1 cellular context compared by ENCODE assay signal in the genomic region with DNA sequence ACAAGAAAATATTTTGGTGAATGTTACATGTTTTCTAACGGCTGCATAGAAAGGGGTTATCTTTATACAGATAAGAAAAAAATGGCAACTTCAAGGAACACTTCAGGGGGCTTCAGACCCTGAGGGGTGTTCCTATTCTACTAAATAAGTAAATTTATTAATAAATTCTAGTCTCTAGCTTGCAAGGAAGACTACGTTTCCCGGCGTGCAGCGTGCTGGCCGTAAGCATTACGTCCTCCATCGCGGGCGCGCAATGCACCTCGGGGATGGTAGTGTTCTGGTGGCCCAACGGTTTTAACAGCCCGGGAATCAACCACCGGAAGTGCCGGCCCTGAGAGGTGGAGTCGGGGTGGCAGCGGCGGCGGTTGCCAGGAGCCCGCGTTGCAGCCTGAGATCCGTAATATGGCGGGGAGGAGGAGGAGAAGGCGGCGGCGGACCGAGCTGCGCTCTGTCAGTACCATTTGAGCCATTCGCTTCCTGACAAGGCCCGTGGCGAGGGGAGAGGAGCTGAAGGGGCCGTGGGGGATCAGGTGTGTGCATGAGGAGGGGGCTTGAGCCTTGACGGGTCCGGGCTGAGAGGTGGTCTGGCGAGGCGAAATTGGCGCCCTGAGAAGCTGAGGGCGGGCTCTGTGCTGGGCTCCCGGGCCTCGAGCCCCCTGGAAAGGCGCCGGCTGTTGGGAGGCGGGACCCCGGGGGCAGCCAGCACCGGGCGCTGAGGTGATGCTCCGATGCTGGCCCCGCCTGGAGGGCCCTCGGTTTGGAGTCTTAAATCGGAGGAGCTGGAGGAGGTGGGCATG.
TF ChIP-seq lines count a peak whose summit lies in the region.

A gene with protein sequence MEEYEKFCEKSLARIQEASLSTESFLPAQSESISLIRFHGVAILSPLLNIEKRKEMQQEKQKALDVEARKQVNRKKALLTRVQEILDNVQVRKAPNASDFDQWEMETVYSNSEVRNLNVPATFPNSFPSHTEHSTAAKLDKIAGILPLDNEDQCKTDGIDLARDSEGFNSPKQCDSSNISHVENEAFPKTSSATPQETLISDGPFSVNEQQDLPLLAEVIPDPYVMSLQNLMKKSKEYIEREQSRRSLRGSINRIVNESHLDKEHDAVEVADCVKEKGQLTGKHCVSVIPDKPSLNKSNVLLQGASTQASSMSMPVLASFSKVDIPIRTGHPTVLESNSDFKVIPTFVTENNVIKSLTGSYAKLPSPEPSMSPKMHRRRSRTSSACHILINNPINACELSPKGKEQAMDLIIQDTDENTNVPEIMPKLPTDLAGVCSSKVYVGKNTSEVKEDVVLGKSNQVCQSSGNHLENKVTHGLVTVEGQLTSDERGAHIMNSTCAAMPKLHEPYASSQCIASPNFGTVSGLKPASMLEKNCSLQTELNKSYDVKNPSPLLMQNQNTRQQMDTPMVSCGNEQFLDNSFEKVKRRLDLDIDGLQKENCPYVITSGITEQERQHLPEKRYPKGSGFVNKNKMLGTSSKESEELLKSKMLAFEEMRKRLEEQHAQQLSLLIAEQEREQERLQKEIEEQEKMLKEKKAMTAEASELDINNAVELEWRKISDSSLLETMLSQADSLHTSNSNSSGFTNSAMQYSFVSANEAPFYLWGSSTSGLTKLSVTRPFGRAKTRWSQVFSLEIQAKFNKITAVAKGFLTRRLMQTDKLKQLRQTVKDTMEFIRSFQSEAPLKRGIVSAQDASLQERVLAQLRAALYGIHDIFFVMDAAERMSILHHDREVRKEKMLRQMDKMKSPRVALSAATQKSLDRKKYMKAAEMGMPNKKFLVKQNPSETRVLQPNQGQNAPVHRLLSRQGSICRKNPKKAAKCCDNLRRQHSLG (plus strand): TSS at position 384 of the 797 bp plus-strand sequence. CDS start 3,940 bp downstream, outside the sequence.

TF ChIP-seq in IMR-90, 13 proteins besides CTCF, POLR2A, EP300 and RAD21:
- TF ChIP-seq MXI1 (IDR thresholded peaks at IDR 0.05; ENCODE audit: borderline replicate concordance, low read depth, low read length) (peak; percentile 77; the same call in 1 of the 2 replicates), CHD1 (IDR thresholded peaks at IDR 0.05; ENCODE audit: low read depth, low read length) (no peak)
- TF ChIP-seq, protein P1, sequence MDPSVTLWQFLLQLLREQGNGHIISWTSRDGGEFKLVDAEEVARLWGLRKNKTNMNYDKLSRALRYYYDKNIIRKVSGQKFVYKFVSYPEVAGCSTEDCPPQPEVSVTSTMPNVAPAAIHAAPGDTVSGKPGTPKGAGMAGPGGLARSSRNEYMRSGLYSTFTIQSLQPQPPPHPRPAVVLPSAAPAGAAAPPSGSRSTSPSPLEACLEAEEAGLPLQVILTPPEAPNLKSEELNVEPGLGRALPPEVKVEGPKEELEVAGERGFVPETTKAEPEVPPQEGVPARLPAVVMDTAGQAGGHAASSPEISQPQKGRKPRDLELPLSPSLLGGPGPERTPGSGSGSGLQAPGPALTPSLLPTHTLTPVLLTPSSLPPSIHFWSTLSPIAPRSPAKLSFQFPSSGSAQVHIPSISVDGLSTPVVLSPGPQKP (IDR thresholded peaks at IDR 0.05; ENCODE audit: borderline replicate concordance, low read depth, low read length), result 0 out of 2 replicates have a peak, but pooled peaks have one; percentile 24
- TF ChIP-seq, protein P2, sequence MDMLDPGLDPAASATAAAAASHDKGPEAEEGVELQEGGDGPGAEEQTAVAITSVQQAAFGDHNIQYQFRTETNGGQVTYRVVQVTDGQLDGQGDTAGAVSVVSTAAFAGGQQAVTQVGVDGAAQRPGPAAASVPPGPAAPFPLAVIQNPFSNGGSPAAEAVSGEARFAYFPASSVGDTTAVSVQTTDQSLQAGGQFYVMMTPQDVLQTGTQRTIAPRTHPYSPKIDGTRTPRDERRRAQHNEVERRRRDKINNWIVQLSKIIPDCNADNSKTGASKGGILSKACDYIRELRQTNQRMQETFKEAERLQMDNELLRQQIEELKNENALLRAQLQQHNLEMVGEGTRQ (IDR thresholded peaks at IDR 0.05; ENCODE audit: low read depth, low read length), result peak; percentile 13; the same call in 1 of the 2 replicates
